ENCODE assay signal across 19 cellular contexts in genomic region chr1:233679598-233679997, GRCh38.
DNase-seq lines count a peak whose midpoint lies in the region; ATAC-seq, FAIRE-seq and TF ChIP-seq lines count a peak whose summit lies in the region.
"Had no signal": no experiment of that assay in that cellular context is flagged by ENCODE, and none has a peak within 500 bp of the region (broad histone marks: within the 10 kb centered on the region; RNA-seq: fewer than 3 reads in every experiment).

No MANE protein-coding gene starts in this region.

- peaks cover 15% of the 10 kb centered on the region for H3K36me3 Mint-ChIP-seq in type B pancreatic cell
- H3K36me3 Mint-ChIP-seq: CD4-positive, CD25-positive, alpha-beta regulatory T cell had no signal

- WGBS in esophagus muscularis mucosa = 76% methylated on average over 6 of the region's 6 CpGs
- 50% methylated on average over 6 of the region's 6 CpGs for WGBS in right lobe of liver (ENCODE audit: insufficient coverage, low coverage, low lambda C conversion rate, missing lambda C conversion rate)
- WGBS in small intestine, 3 donors = 68 to 88% (median 83%) methylated on average over 6 of the region's 6 CpGs

- H3K4me3 ChIP-seq in right atrium auricular region (no peak overlapping the region), left ventricle myocardium inferior (no peak overlapping the region), esophagus muscularis mucosa (no peak overlapping the region), right lobe of liver (no peak overlapping the region), small intestine (ENCODE audit: low read depth in 1 of 2, low read length in 2 of 2) (no peak overlapping the region)
- H3K4me3 ChIP-seq: BLaER1, GM23248 had no signal

- intact Hi-C loops in left ventricle myocardium inferior (cut with micrococcal nuclease) (no loop called here), esophagus muscularis mucosa (cut with DNase I) (no loop called here), right lobe of liver (cut with DNase I) (no loop called here)

- H3K36me3 ChIP-seq in right atrium auricular region = no peaks in the 10 kb centered on the region
- H3K36me3 ChIP-seq in left ventricle myocardium inferior = no peaks in the 10 kb centered on the region
- H3K36me3 ChIP-seq in esophagus muscularis mucosa = no peaks in the 10 kb centered on the region
- H3K36me3 ChIP-seq in right lobe of liver = no peaks in the 10 kb centered on the region
- no peaks in the 10 kb centered on the region for H3K36me3 ChIP-seq in small intestine (ENCODE audit: control insufficient read depth in 2 of 2, insufficient read depth in 2 of 2, low read length in 2 of 2)
- H3K36me3 ChIP-seq: BLaER1 had no signal

- H3K27me3 ChIP-seq in right atrium auricular region = no peaks in the 10 kb centered on the region
- H3K27me3 ChIP-seq in left ventricle myocardium inferior (ENCODE audit: low read depth) = no peaks in the 10 kb centered on the region
- H3K27me3 ChIP-seq in esophagus muscularis mucosa = no peaks in the 10 kb centered on the region
- H3K27me3 ChIP-seq in right lobe of liver = no peaks in the 10 kb centered on the region
- no peaks in the 10 kb centered on the region for H3K27me3 ChIP-seq in small intestine (ENCODE audit: control insufficient read depth in 2 of 2, insufficient read depth in 2 of 2, low read length in 2 of 2)
- H3K27me3 ChIP-seq: BLaER1 had no signal

- TF ChIP-seq CTCF in right atrium auricular region (IDR thresholded peaks at IDR 0.05) = no peak
- no peak for TF ChIP-seq CTCF in left ventricle myocardium inferior (IDR thresholded peaks at IDR 0.05; ENCODE audit: borderline replicate concordance)
- TF ChIP-seq CTCF in esophagus muscularis mucosa (IDR thresholded peaks at IDR 0.05) = no peak
- no peak for TF ChIP-seq CTCF in type B pancreatic cell (conservative IDR thresholded peaks at IDR 0.05)
- no peak for TF ChIP-seq CTCF in right lobe of liver (IDR thresholded peaks at IDR 0.05)

- peaks cover 13% of the 10 kb centered on the region for H3K9me3 Mint-ChIP-seq in type B pancreatic cell

- no peaks in the 10 kb centered on the region for H3K27me3 Mint-ChIP-seq in type B pancreatic cell

- no peak for DNase-seq in right atrium auricular region (ENCODE audit: low spot score)
- DNase-seq in left ventricle myocardium inferior = no peak
- DNase-seq in NCI-H2227 treated with DMSO at 0.1 percent for 48 hours (lab: John Stamatoyannopoulos, UW) = peak; percentile 40
- peak; percentile 19 for DNase-seq in esophagus muscularis mucosa (ENCODE audit: extremely low spot score)
- no peak for DNase-seq in type B pancreatic cell (ENCODE audit: extremely low spot score, unreplicated experiment)
- no peak for DNase-seq in right lobe of liver
- no peak for DNase-seq in small intestine
- DNase-seq: CD4-positive, CD25-positive, alpha-beta regulatory T cell; DMS 273 treated with DMSO at 0.1 percent for 48 hours; DMS79; GDM1; GM23248; H9 had no signal

- ATAC-seq in right lobe of liver = no peak
- ATAC-seq in GM21367 (IDR thresholded peaks at IDR 0.05; ENCODE audit: unreplicated experiment) = no peak

- H3K4me3 Mint-ChIP-seq in type B pancreatic cell = no peak overlapping the region
- H3K4me3 Mint-ChIP-seq: CD4-positive, CD25-positive, alpha-beta regulatory T cell; H9 had no signal

- TF ChIP-seq EP300 in esophagus muscularis mucosa (IDR thresholded peaks at IDR 0.05) = no peak

- no peak for FAIRE-seq in small intestine (lab: Jason Lieb, UNC)
- FAIRE-seq: GM12892, GM19239, HTR-8/SVneo had no signal

- H3K9me3 ChIP-seq in right atrium auricular region (no peaks in the 10 kb centered on the region), left ventricle myocardium inferior (replicated peaks) (peaks cover 5% of the 10 kb centered on the region), esophagus muscularis mucosa (no peaks in the 10 kb centered on the region), right lobe of liver (no peaks in the 10 kb centered on the region), small intestine (ENCODE audit: control insufficient read depth, low read depth) (no peaks in the 10 kb centered on the region)

- TF ChIP-seq POLR2A in esophagus muscularis mucosa (IDR thresholded peaks at IDR 0.05; ENCODE audit: low read depth) (no peak), right lobe of liver (IDR thresholded peaks at IDR 0.05) (no peak)

- H3K4me1 ChIP-seq in right atrium auricular region (peaks cover 0 to 3% of the 10 kb centered on the region in 2 donors), left ventricle myocardium inferior (peaks cover 11% of the 10 kb centered on the region), esophagus muscularis mucosa (no peaks in the 10 kb centered on the region), right lobe of liver (peaks cover 0 to 2% (median 0%) of the 10 kb centered on the region in 4 donors), small intestine (ENCODE audit: control insufficient read depth in 2 of 2, insufficient read depth in 1 of 2, low read depth in 1 of 2, low read length in 1 of 2) (no peaks in the 10 kb centered on the region)
- H3K4me1 ChIP-seq: BLaER1 had no signal

- H3K27ac ChIP-seq in right atrium auricular region (peak overlapping the region; percentile 40 to 80), left ventricle myocardium inferior (replicated peaks) (no peak overlapping the region), esophagus muscularis mucosa (replicated peaks in 1 of 4) (no peak overlapping the region), right lobe of liver (no peak overlapping the region), small intestine (ENCODE audit: low read depth in 1 of 2, low read length in 1 of 2) (no peak overlapping the region)
- H3K27ac ChIP-seq: 22Rv1, BLaER1, GM23248 had no signal

- H3K4me1 Mint-ChIP-seq in type B pancreatic cell (ENCODE audit: unreplicated experiment) = peaks cover 34% of the 10 kb centered on the region
- H3K4me1 Mint-ChIP-seq: CD4-positive, CD25-positive, alpha-beta regulatory T cell had no signal

- H3K27ac Mint-ChIP-seq in type B pancreatic cell = peak overlapping the region; percentile 93
- H3K27ac Mint-ChIP-seq: CD4-positive, CD25-positive, alpha-beta regulatory T cell had no signal

Comparison
In these comparisons a context has a peak if more than half of its experiments do, and no peak if none do; other contexts are left out.
1. H3K27ac ChIP-seq: peak in right atrium auricular region (2 of 2); none in left ventricle myocardium inferior (single experiment), esophagus muscularis mucosa (0 of 4), right lobe of liver (0 of 3) and small intestine (0 of 2).
2. DNase-seq: peak in NCI-H2227 treated with DMSO at 0.1 percent for 48 hours (single experiment) and esophagus muscularis mucosa (single experiment); none in right atrium auricular region (single experiment), left ventricle myocardium inferior (single experiment), type B pancreatic cell (single experiment), right lobe of liver (0 of 3) and small intestine (single experiment).